Comparison of ENCODE assay signal across 12 cellular contexts in genomic region chr10:99660662-99661369, GRCh38. TPM values are rescaled to one million over a fixed set of nuclear protein-coding genes. Genes with fewer than 3 reads are reported as not detected.
DNase-seq lines count a peak whose midpoint lies in the region; FAIRE-seq and TF ChIP-seq lines count a peak whose summit lies in the region.
"Had no signal": no experiment of that assay in that cellular context is flagged by ENCODE, and none has a peak within 500 bp of the region (broad histone marks: within the 10 kb centered on the region; RNA-seq: fewer than 3 reads in every experiment).

No MANE protein-coding gene starts in this region.

- intact Hi-C loops in MCF 10A (cut with micrococcal nuclease) (loop anchor here (1.0 kb wide), 1 partner anchor 20 kb away; no protein-coding TSS in a partner anchor), breast epithelium (cut with DNase I; ENCODE audit: low total_unique reads) (no loop called here)

- H2AFZ ChIP-seq in astrocyte (ENCODE audit: low read depth, low read length), result no peak overlapping the region

- H3K27me3 ChIP-seq in breast epithelium (no peaks in the 10 kb centered on the region), astrocyte (ENCODE audit: insufficient read depth, low read length) (no peaks in the 10 kb centered on the region), suprapubic skin (no peaks in the 10 kb centered on the region)

- POLR2A ChIA-PET in MCF 10A (lab: Yijun Ruan, JAX), result interaction anchor here (0.7 to 8.4 kb wide), 16 partner anchors 11 to 1201 kb away, joined by 3 to 335 read pairs (median 9); partner anchors contain the start of genes COX15, CUTC, GOT1 and SLC25A28

- H3K27ac Mint-ChIP-seq in MCF 10A (ENCODE audit: low read depth, unreplicated experiment), result peak overlapping the region; percentile 80
- H3K27ac Mint-ChIP-seq in astrocyte (ENCODE audit: unreplicated experiment), result no peak overlapping the region

- H3K4me3 ChIP-seq in breast epithelium (no peak overlapping the region), astrocyte (ENCODE audit: insufficient read depth, low read depth, low read length) (peak overlapping the region; percentile 98), suprapubic skin (no peak overlapping the region)

- FAIRE-seq in astrocyte (lab: Jason Lieb, UNC), result no peak

- H3K4me3 Mint-ChIP-seq in MCF 10A (ENCODE audit: unreplicated experiment) (peak overlapping the region; percentile 83), astrocyte (ENCODE audit: unreplicated experiment) (peak overlapping the region; percentile 94)

- H3K9me3 ChIP-seq in breast epithelium, result no peaks in the 10 kb centered on the region
- H3K9me3 ChIP-seq in astrocyte (ENCODE audit: insufficient read depth, low read depth, low read length), result no peaks in the 10 kb centered on the region
- no peaks in the 10 kb centered on the region for H3K9me3 ChIP-seq in suprapubic skin

- no peak for TF ChIP-seq POLR2A in breast epithelium (IDR thresholded peaks at IDR 0.05)
- no peak for TF ChIP-seq POLR2A in suprapubic skin (IDR thresholded peaks at IDR 0.05)

- no peaks in the 10 kb centered on the region for H3K27me3 Mint-ChIP-seq in MCF 10A (ENCODE audit: insufficient read depth, unreplicated experiment)
- peaks cover 2% of the 10 kb centered on the region for H3K27me3 Mint-ChIP-seq in astrocyte (ENCODE audit: low read depth, unreplicated experiment)

- H3K4me1 ChIP-seq in breast epithelium (peaks cover 0 to 11% of the 10 kb centered on the region in 2 donors), astrocyte (ENCODE audit: insufficient read depth, low read length) (peaks cover 29% of the 10 kb centered on the region), suprapubic skin (peaks cover 50% of the 10 kb centered on the region)

- TF ChIP-seq CTCF in MCF 10A (IDR thresholded peaks at IDR 0.05; ENCODE audit: unreplicated experiment), result no peak
- TF ChIP-seq CTCF in breast epithelium (IDR thresholded peaks at IDR 0.05), result no peak
- TF ChIP-seq CTCF in astrocyte (IDR thresholded peaks at IDR 0.05; ENCODE audit: insufficient read depth, low read depth, low read length), result no peak
- TF ChIP-seq CTCF in suprapubic skin (IDR thresholded peaks at IDR 0.05), result no peak

- H3K27ac ChIP-seq in breast epithelium (no peak overlapping the region), astrocyte (ENCODE audit: low read depth, low read length) (peak overlapping the region; percentile 95), suprapubic skin (peak overlapping the region; percentile 9)

- peaks cover 27% of the 10 kb centered on the region for H4K20me1 ChIP-seq in astrocyte (ENCODE audit: insufficient read depth, low read length)

- no peak for TF ChIP-seq EP300 in suprapubic skin (IDR thresholded peaks at IDR 0.05)

- peaks cover 57% of the 10 kb centered on the region for H3K79me2 ChIP-seq in astrocyte (ENCODE audit: insufficient read depth, low read length)

- H3K4me1 Mint-ChIP-seq in MCF 10A (ENCODE audit: insufficient read depth, unreplicated experiment) (peaks cover 49% of the 10 kb centered on the region), astrocyte (ENCODE audit: low read depth, unreplicated experiment) (peaks cover 10% of the 10 kb centered on the region)

- H3K36me3 ChIP-seq in breast epithelium, result no peaks in the 10 kb centered on the region
- H3K36me3 ChIP-seq in astrocyte (ENCODE audit: insufficient read depth, low read length), result peaks cover 9% of the 10 kb centered on the region
- H3K36me3 ChIP-seq in suprapubic skin, result peaks cover 7% of the 10 kb centered on the region

- peak overlapping the region; percentile 98 for H3K4me2 ChIP-seq in astrocyte (ENCODE audit: low read length)

- H3K9ac ChIP-seq in astrocyte (ENCODE audit: low read length), result peak overlapping the region; percentile 99

- no peak for DNase-seq in MCF 10A (ENCODE audit: unreplicated experiment)
- DNase-seq in breast epithelium (ENCODE audit: low spot score in 2 of 2), result no peak
- DNase-seq in astrocyte (ENCODE audit: low read depth), result peak; percentile 12
- peak; percentile 18 for DNase-seq in glomerular visceral epithelial cell (ENCODE audit: extremely low spot score)
- no peak for DNase-seq in suprapubic skin (ENCODE audit: low spot score in 2 of 2)
- no peak for DNase-seq in HuH-7.5 (ENCODE audit: low spot score)
- DNase-seq in SIG-M5 treated with dmso at 0.1 percent for 504 hours (lab: John Stamatoyannopoulos, UW; ENCODE audit: unreplicated experiment), result no peak
- DNase-seq in NCI-H446 treated with DMSO at 0.1 percent for 48 hours (lab: John Stamatoyannopoulos, UW), result no peak
- DNase-seq: activated gamma-delta T cell; AML-193; effector CD4-positive, alpha-beta T cell; stimulated activated naive B cell treated with anti-CD40 and anti-IgM and Interleukin-4, amounts not matched to agents 10 μg/mL and 1 μg/mL and 100 μg/mL, for 72 hours had no signal

- H3K36me3 Mint-ChIP-seq in MCF 10A (ENCODE audit: insufficient read depth, unreplicated experiment) (peaks cover 42% of the 10 kb centered on the region), astrocyte (ENCODE audit: low read depth, unreplicated experiment) (no peaks in the 10 kb centered on the region)

- TSS peak; percentile 82 for BruUV-seq in MCF 10A (replicated peaks; lab: Mats Ljungman, UMichigan)

- H3K9me3 Mint-ChIP-seq in MCF 10A (ENCODE audit: unreplicated experiment) (no peaks in the 10 kb centered on the region), astrocyte (ENCODE audit: unreplicated experiment) (no peaks in the 10 kb centered on the region)
- H3K9me3 Mint-ChIP-seq: stimulated activated naive B cell treated with anti-CD40 and anti-IgM and Interleukin-4, amounts not matched to agents 10 μg/mL and 1 μg/mL and 100 μg/mL, for 72 hours had no signal

- WGBS in suprapubic skin, result 85% methylated on average over 6 of the region's 6 CpGs

- CTCF ChIA-PET in MCF 10A (lab: Yijun Ruan, JAX), result interaction anchor here (1.0 to 2.7 kb wide), 7 partner anchors 8 to 121 kb away, joined by 3 to 18 read pairs (median 4); partner anchors contain the start of gene ABCC2

RNA-seq across cellular contexts. Expression of gene ENTPD7, which starts 1.5 kb away (rescaled TPM):
- 18.3 and 29.0 TPM in 2 replicates for total RNA-seq in MCF 10A (2022)
- 10 to 100 TPM in 2 of 3 donors, 1 to 10 TPM in 1; 3.5 to 11.6 (median 10.8) TPM for total RNA-seq in breast epithelium
- 21.6 and 22.8 TPM in 2 replicates for total RNA-seq in astrocyte
- total RNA-seq in suprapubic skin, result 10 to 100 TPM in 2 of 4 donors, 1 to 10 TPM in 2; 9.6 to 13.5 (median 10.0) TPM

RNA-seq across cellular contexts. Expression of gene SLC25A28, which starts 40.6 kb away (rescaled TPM):
- total RNA-seq in MCF 10A (2022), result 36.9 and 46.3 TPM in 2 replicates
- total RNA-seq in breast epithelium, result 10 to 100 TPM; 29.1 to 35.1 (median 33.1) TPM
- total RNA-seq in astrocyte, result 38.0 and 40.7 TPM in 2 replicates
- 10 to 100 TPM; 37.0 to 69.4 (median 42.2) TPM for total RNA-seq in suprapubic skin

Comparison
In these comparisons a context has a peak if more than half of its experiments do, and no peak if none do; other contexts are left out.
1. DNase-seq: peak in astrocyte (single experiment) and glomerular visceral epithelial cell (single experiment); none in MCF 10A (single experiment), breast epithelium (0 of 2), suprapubic skin (0 of 2), HuH-7.5 (single experiment), SIG-M5 treated with dmso at 0.1 percent for 504 hours (single experiment) and NCI-H446 treated with DMSO at 0.1 percent for 48 hours (single experiment).
2. H3K27ac ChIP-seq: peak in astrocyte (single experiment) and suprapubic skin (single experiment); none in breast epithelium (0 of 2).